24 cellular contexts compared by ENCODE assay signal in genomic region chr14:34187645-34188044, GRCh38.
"Had no signal": no experiment of that assay in that cellular context is flagged by ENCODE, and none has a peak within 500 bp of the region (broad histone marks: within the 10 kb centered on the region; RNA-seq: fewer than 3 reads in every experiment).

No MANE protein-coding gene starts in this region.

- H3K4me3 ChIP-seq: colonic mucosa, esophagus squamous epithelium, gastrocnemius medialis, heart right ventricle, left lung, lower lobe of right lung, mucosa of descending colon had no signal

- H3K27me3 ChIP-seq: colonic mucosa, esophagus squamous epithelium, gastrocnemius medialis, heart right ventricle, left lung had no signal

- H3K36me3 Mint-ChIP-seq: mesothelial cell of epicardium had no signal

- DNase-seq: colonic mucosa; cortex of kidney; effector CD8-positive, alpha-beta T cell; effector memory CD8-positive, alpha-beta T cell; endodermal cell; erythroblast; esophagus squamous epithelium; foreskin fibroblast; foreskin melanocyte; gastrocnemius medialis; glutamatergic neuron; head of caudate nucleus; heart right ventricle; hippocampal formation; left cardiac atrium; left lung; left ventricle myocardium superior; lower lobe of right lung; mesenchymal stem cell; mucosa of descending colon had no signal

- H3K4me3 Mint-ChIP-seq: dendritic cell treated with granulocyte-macrophage colony-stimulating factor and Interleukin-4, amounts not matched to agents 40 ng/mL and 50 ng/mL, for 4 days; effector memory CD8-positive, alpha-beta T cell; endodermal cell; mesothelial cell of epicardium had no signal

- H3K36me3 ChIP-seq: colonic mucosa, esophagus squamous epithelium, gastrocnemius medialis, heart right ventricle, left lung, lower lobe of right lung had no signal

- ATAC-seq: effector memory CD8-positive, alpha-beta T cell; esophagus mucosa; gastrocnemius medialis; heart right ventricle; left cardiac atrium; left lung; left ventricle myocardium superior; lower lobe of right lung; mucosa of descending colon had no signal

- H3K27ac Mint-ChIP-seq: dendritic cell treated with granulocyte-macrophage colony-stimulating factor and Interleukin-4, amounts not matched to agents 40 ng/mL and 50 ng/mL, for 4 days; effector memory CD8-positive, alpha-beta T cell; endodermal cell; mesothelial cell of epicardium had no signal

- H3K9me3 Mint-ChIP-seq: dendritic cell treated with granulocyte-macrophage colony-stimulating factor and Interleukin-4, amounts not matched to agents 40 ng/mL and 50 ng/mL, for 4 days; endodermal cell; mesothelial cell of epicardium had no signal

- H3K27me3 Mint-ChIP-seq: effector memory CD8-positive, alpha-beta T cell had no signal

- H3K27ac ChIP-seq: colonic mucosa, epithelial cell of prostate, esophagus squamous epithelium, gastrocnemius medialis, heart right ventricle, left lung, lower lobe of right lung had no signal

- H3K4me1 ChIP-seq: colonic mucosa, esophagus squamous epithelium, gastrocnemius medialis, heart right ventricle, left lung, lower lobe of right lung had no signal

- H3K9me3 ChIP-seq: colonic mucosa, esophagus squamous epithelium, gastrocnemius medialis, heart right ventricle, left lung, lower lobe of right lung, mucosa of descending colon had no signal
